Comparison of ENCODE assay signal across 27 cellular contexts in genomic region chr4:126455865-126456264, GRCh38.
"Had no signal": no experiment of that assay in that cellular context is flagged by ENCODE, and none has a peak within 500 bp of the region (broad histone marks: within the 10 kb centered on the region; RNA-seq: fewer than 3 reads in every experiment).

No MANE protein-coding gene starts in this region.

- H3K9me3 ChIP-seq: colonic mucosa, esophagus muscularis mucosa, esophagus squamous epithelium, gastrocnemius medialis, gastroesophageal sphincter, heart right ventricle had no signal

- H3K27ac ChIP-seq: colonic mucosa, coronary artery, dorsolateral prefrontal cortex, epithelial cell of prostate, esophagus muscularis mucosa, esophagus squamous epithelium, foreskin keratinocyte, gastrocnemius medialis, gastroesophageal sphincter, heart left ventricle, heart right ventricle had no signal

- H3K36me3 ChIP-seq: colonic mucosa, esophagus muscularis mucosa, esophagus squamous epithelium, gastrocnemius medialis, gastroesophageal sphincter, heart left ventricle, heart right ventricle had no signal

- FAIRE-seq: colon, endothelial cell of umbilical vein, frontal cortex had no signal

- H3K4me1 ChIP-seq: colonic mucosa, esophagus muscularis mucosa, esophagus squamous epithelium, foreskin keratinocyte, gastrocnemius medialis, gastroesophageal sphincter, heart left ventricle, heart right ventricle had no signal

- ATAC-seq: effector memory CD8-positive, alpha-beta T cell; esophagus mucosa; foreskin keratinocyte; gastrocnemius medialis; gastroesophageal sphincter; heart left ventricle; heart right ventricle had no signal

- DNase-seq: colonic mucosa; cortex of kidney; dermis blood vessel endothelial cell; dorsolateral prefrontal cortex; effector CD4-positive, alpha-beta T cell; effector CD8-positive, alpha-beta T cell; effector memory CD4-positive, alpha-beta T cell; effector memory CD8-positive, alpha-beta T cell; endodermal cell; erythroblast; esophagus squamous epithelium; foreskin fibroblast; foreskin keratinocyte; foreskin melanocyte; gastrocnemius medialis; glutamatergic neuron; head of caudate nucleus; heart left ventricle; heart right ventricle had no signal

- H3K4me3 ChIP-seq: colonic mucosa, coronary artery, dorsolateral prefrontal cortex, esophagus muscularis mucosa, esophagus squamous epithelium, gastrocnemius medialis, gastroesophageal sphincter, heart left ventricle, heart right ventricle had no signal

- H3K27me3 ChIP-seq: colonic mucosa, dorsolateral prefrontal cortex, esophagus muscularis mucosa, esophagus squamous epithelium, foreskin keratinocyte, gastrocnemius medialis, gastroesophageal sphincter, heart left ventricle, heart right ventricle had no signal
